In genomic region chr1:88560614-88561013, GRCh38 we compare ENCODE assay signal across 11 cellular contexts.
"Had no signal": no experiment of that assay in that cellular context is flagged by ENCODE, and none has a peak within 500 bp of the region (broad histone marks: within the 10 kb centered on the region; RNA-seq: fewer than 3 reads in every experiment).

No MANE protein-coding gene starts in this region.

- FAIRE-seq: H1, H54 had no signal

- H2AFZ ChIP-seq: GM23248, GM23338 had no signal

- ATAC-seq: GM23338, HCT116 had no signal

- H3K4me1 ChIP-seq: HAP-1 had no signal

- H3K4me3 ChIP-seq: GM23248, GM23338, HAP-1 had no signal

- H3K9me3 ChIP-seq: HAP-1 had no signal

- H3K9ac ChIP-seq: GM23248 had no signal

- H3K36me3 ChIP-seq: HAP-1 had no signal

- H3K27ac ChIP-seq: GM23248 had no signal

- H3K4me2 ChIP-seq: GM23338 had no signal

- DNase-seq: GM23248, GOT3, H7, H9, HCEC 1CT, HFFc6 had no signal
